In genomic region chr7:117460815-117461214, GRCh38 we compare ENCODE assay signal across 22 cellular contexts. TPM values are rescaled to one million over a fixed set of nuclear protein-coding genes. Genes with fewer than 3 reads are reported as not detected.
"Had no signal": no experiment of that assay in that cellular context is flagged by ENCODE, and none has a peak within 500 bp of the region (broad histone marks: within the 10 kb centered on the region; RNA-seq: fewer than 3 reads in every experiment).

No MANE protein-coding gene starts in this region.

RNA-seq across cellular contexts. Expression of gene CFTR, which starts 19.0 kb away (rescaled TPM):
- total RNA-seq: lung microvascular endothelial cell; mononuclear cell; myocyte; naive thymus-derived CD4-positive, alpha-beta T cell had no signal
- polyA plus RNA-seq: immature natural killer cell; keratinocyte; mammary epithelial cell; naive thymus-derived CD4-positive, alpha-beta T cell had no signal

RNA-seq across cellular contexts. Expression of gene ASZ1, which starts 33.5 kb away (rescaled TPM):
- total RNA-seq: hepatocyte; kidney; kidney epithelial cell; left cardiac atrium; left colon; left lobe of liver; left ventricle myocardium inferior; left ventricle myocardium superior; lower leg skin; lower lobe of right lung; lung microvascular endothelial cell; mammary epithelial cell; mesenteric fat pad; mesothelial cell of epicardium; mononuclear cell; mucosa of descending colon; mucosa of gallbladder; myocyte; naive thymus-derived CD4-positive, alpha-beta T cell had no signal
- polyA plus RNA-seq: immature natural killer cell; keratinocyte; liver; mammary epithelial cell; naive thymus-derived CD4-positive, alpha-beta T cell had no signal
